ENCODE assay signal across 19 cellular contexts in the genomic region with DNA sequence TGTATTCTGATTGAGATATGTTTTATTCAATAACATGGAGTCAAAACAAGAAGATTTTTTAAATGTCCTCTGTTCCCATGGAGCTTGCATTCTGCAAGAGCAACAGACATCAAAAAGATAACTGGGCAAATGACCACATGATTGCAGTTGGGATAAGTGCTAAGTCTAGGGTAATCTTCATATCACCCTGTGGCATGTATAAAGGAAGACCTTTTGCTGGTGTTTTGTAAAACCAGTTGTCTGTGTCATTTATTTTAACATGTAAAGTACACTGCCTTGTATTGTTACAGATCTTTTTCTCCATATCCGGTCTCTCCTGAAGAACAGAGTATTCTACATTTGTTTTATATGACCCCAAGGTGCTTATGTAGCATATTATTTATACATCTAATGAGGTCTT. TPM values are rescaled to one million over a fixed set of nuclear protein-coding genes. Genes with fewer than 3 reads are reported as not detected.
A peak's percentile ranks its signal among the peaks of the same experiment; 100 is the strongest.
DNase-seq lines count a peak whose midpoint lies in the region; FAIRE-seq and TF ChIP-seq lines count a peak whose summit lies in the region.
"Had no signal": no experiment of that assay in that cellular context is flagged by ENCODE, and none has a peak within 500 bp of the region (broad histone marks: within the 10 kb centered on the region; RNA-seq: fewer than 3 reads in every experiment).

No MANE protein-coding gene starts in this region.

- H3K9me3 ChIP-seq in BLaER1 = no peaks in the 10 kb centered on the region
- H3K9me3 ChIP-seq in mammary epithelial cell (replicated peaks; ENCODE audit: insufficient read depth, low read length) = no peaks in the 10 kb centered on the region
- H3K9me3 ChIP-seq in osteoblast (ENCODE audit: low read depth, low read length) = no peaks in the 10 kb centered on the region
- H3K9me3 ChIP-seq in HAP-1 = no peaks in the 10 kb centered on the region

- H3K27ac Mint-ChIP-seq in activated T-cell treated with anti-CD3 and anti-CD28 coated beads, Interleukin-2, amount 50 U/mL, for 24 hours = no peak overlapping the region
- H3K27ac Mint-ChIP-seq: CD14-positive monocyte had no signal

- CTCF ChIA-PET in mammary epithelial cell (lab: Charles Lee; ENCODE audit: low non-redundant PET) = no interaction called here

- TF ChIP-seq CTCF in mammary epithelial cell (conservative IDR thresholded peaks at IDR 0.05 in 1 of 2, IDR thresholded peaks at IDR 0.05 in 1 of 2; ENCODE audit: extremely low read depth in 1 of 2, insufficient read depth in 1 of 2, low read depth in 1 of 2, low read length in 2 of 2) = no peak
- TF ChIP-seq CTCF in osteoblast (IDR thresholded peaks at IDR 0.05; ENCODE audit: extremely low read depth, low read depth, low read length) = no peak
- no peak for TF ChIP-seq CTCF in coronary artery (IDR thresholded peaks at IDR 0.05)

- H3K4me1 Mint-ChIP-seq in activated T-cell treated with anti-CD3 and anti-CD28 coated beads, Interleukin-2, amount 50 U/mL, for 24 hours (ENCODE audit: low read depth) = no peaks in the 10 kb centered on the region

- H3K27me3 Mint-ChIP-seq in activated T-cell treated with anti-CD3 and anti-CD28 coated beads, Interleukin-2, amount 50 U/mL, for 24 hours = no peaks in the 10 kb centered on the region

- H3K4me2 ChIP-seq in BLaER1 = peak overlapping the region; percentile 42
- H3K4me2 ChIP-seq in mammary epithelial cell (ENCODE audit: insufficient read depth, low read depth, low read length) = no peak overlapping the region
- H3K4me2 ChIP-seq in osteoblast (ENCODE audit: insufficient read depth, low read length) = no peak overlapping the region

- FAIRE-seq in GM12892 (lab: Jason Lieb, UNC) = no peak

- BruUV-seq in mammary epithelial cell (replicated peaks; lab: Mats Ljungman, UMichigan) = no TSS peak

- H3K79me2 ChIP-seq in mammary epithelial cell (ENCODE audit: insufficient read depth, low read length) = no peaks in the 10 kb centered on the region
- H3K79me2 ChIP-seq in osteoblast (ENCODE audit: insufficient read depth, low read length) = no peaks in the 10 kb centered on the region

- H2AFZ ChIP-seq in mammary epithelial cell (ENCODE audit: low read depth, low read length) (no peak overlapping the region), osteoblast (ENCODE audit: low read length) (no peak overlapping the region)

- WGBS in mammary epithelial cell (ENCODE audit: low coverage, missing lambda C conversion rate) = 95% methylated on average over 1 of the region's 1 CpG

- H3K27ac ChIP-seq in BLaER1 (no peak overlapping the region), mammary epithelial cell (ENCODE audit: insufficient read depth, low read depth, low read length) (peak overlapping the region; percentile 91), osteoblast (ENCODE audit: low read depth, low read length) (peak overlapping the region; percentile 81), coronary artery (no peak overlapping the region)

- in situ Hi-C loops in mammary epithelial cell (cut with MboI; ENCODE audit: low sequenced_read_pairs in 2 of 2) = no loop called here
- in situ Hi-C loops in HAP-1 (cut with MboI; ENCODE audit: low sequenced_read_pairs) = loop anchor here (25.0 kb wide), 1 partner anchor 448 kb away; the partner anchor contains the start of gene TNPO1

- H3K4me1 ChIP-seq in BLaER1 = peaks cover 53% of the 10 kb centered on the region
- H3K4me1 ChIP-seq in mammary epithelial cell (ENCODE audit: insufficient read depth, low read length) = peaks cover 49% of the 10 kb centered on the region
- H3K4me1 ChIP-seq in osteoblast (ENCODE audit: insufficient read depth, low read length) = peaks cover 25% of the 10 kb centered on the region
- H3K4me1 ChIP-seq in HAP-1 = peaks cover 7% of the 10 kb centered on the region

- H3K27me3 ChIP-seq in BLaER1 = no peaks in the 10 kb centered on the region
- no peaks in the 10 kb centered on the region for H3K27me3 ChIP-seq in mammary epithelial cell (ENCODE audit: insufficient read depth, low read length)
- H3K27me3 ChIP-seq in osteoblast (ENCODE audit: insufficient read depth, low read length) = no peaks in the 10 kb centered on the region
- H3K27me3 ChIP-seq in HAP-1 (ENCODE audit: low read depth) = no peaks in the 10 kb centered on the region

- dilution Hi-C loops in mammary epithelial cell (cut with HindIII; ENCODE audit: low sequenced_read_pairs) = loop anchor here (25.0 kb wide), 1 partner anchor 448 kb away; the partner anchor contains the start of gene TNPO1

- peak; percentile 81 for DNase-seq in LHCN-M2 (ENCODE audit: low read depth)
- DNase-seq in mammary epithelial cell = no peak
- DNase-seq in osteoblast (ENCODE audit: insufficient read length, low spot score, missing footprints) = no peak
- DNase-seq in HAP-1 (ENCODE audit: low spot score in 2 of 2) = no peak
- no peak for DNase-seq in coronary artery (ENCODE audit: low spot score)
- no peak for DNase-seq in activated T-cell treated with anti-CD3 and anti-CD28 coated beads, Interleukin-2, amount 50 U/mL, for 24 hours
- no peak for DNase-seq in GM12892 (ENCODE audit: insufficient read length)
- DNase-seq: DMS79, GOT3, KBM-7, NCI-H1417, NCI-H187, NCI-H2107, NCI-H510A, NCI-H774, RPMI8226, SIG-M5 had no signal

- H3K9ac ChIP-seq in BLaER1 = no peak overlapping the region
- no peak overlapping the region for H3K9ac ChIP-seq in mammary epithelial cell (ENCODE audit: insufficient read depth, low read length)

- H3K4me3 Mint-ChIP-seq in activated T-cell treated with anti-CD3 and anti-CD28 coated beads, Interleukin-2, amount 50 U/mL, for 24 hours = no peak overlapping the region
- H3K4me3 Mint-ChIP-seq: CD14-positive monocyte had no signal

- H3K4me3 ChIP-seq in BLaER1 (no peak overlapping the region), mammary epithelial cell (replicated peaks in 1 of 3; ENCODE audit: insufficient read depth in 1 of 3, low read depth in 2 of 3, low read length in 3 of 3) (no peak overlapping the region), osteoblast (ENCODE audit: insufficient read depth, low read length) (no peak overlapping the region), HAP-1 (no peak overlapping the region), coronary artery (no peak overlapping the region)

- intact Hi-C loops in mammary epithelial cell (cut with micrococcal nuclease) = loop anchor here (10.0 kb wide), 1 partner anchor 481 kb away; no protein-coding TSS in a partner anchor

- peaks cover 69% of the 10 kb centered on the region for H3K36me3 Mint-ChIP-seq in activated T-cell treated with anti-CD3 and anti-CD28 coated beads, Interleukin-2, amount 50 U/mL, for 24 hours (ENCODE audit: low read depth)

- H3K36me3 ChIP-seq in BLaER1 (peaks cover 32% of the 10 kb centered on the region), mammary epithelial cell (ENCODE audit: insufficient read depth, low read length) (peaks cover 5% of the 10 kb centered on the region), osteoblast (ENCODE audit: insufficient read depth, low read length) (peaks cover 24% of the 10 kb centered on the region), HAP-1 (replicated peaks) (peaks cover 13% of the 10 kb centered on the region; the same call in 1 of the 2 replicates)

- H4K20me1 ChIP-seq in BLaER1 (no peaks in the 10 kb centered on the region), mammary epithelial cell (ENCODE audit: insufficient read depth, low read length) (no peaks in the 10 kb centered on the region), osteoblast (ENCODE audit: insufficient read depth, low read length) (no peaks in the 10 kb centered on the region)

- no peak for TF ChIP-seq POLR2A in GM12892 (IDR thresholded peaks at IDR 0.05; ENCODE audit: low read depth, low read length)

- H3K9me3 Mint-ChIP-seq in activated T-cell treated with anti-CD3 and anti-CD28 coated beads, Interleukin-2, amount 50 U/mL, for 24 hours = no peaks in the 10 kb centered on the region

RNA-seq across cellular contexts. Expression of gene PTCD2, which starts 44.0 kb away (rescaled TPM):
- total RNA-seq in LHCN-M2 (2014; rRNA removed) (19.0 and 25.3 TPM in 2 replicates), mammary epithelial cell (10 to 100 TPM; 12.5 to 19.4 TPM), osteoblast (8.3 and 9.4 TPM in 2 replicates)
- polyA plus RNA-seq in LHCN-M2 (2012) = 8.6 TPM
- 9.9 TPM for polyA plus RNA-seq in mammary epithelial cell
- polyA minus RNA-seq in mammary epithelial cell = 8.0 TPM
- 8.9 TPM for polyA plus RNA-seq in GM12892 (2012; ENCODE audit: missing spikeins)

RNA-seq across cellular contexts. Expression of gene MRPS27, which starts 44.1 kb away (rescaled TPM):
- total RNA-seq in LHCN-M2 (2014; rRNA removed) = 87.1 and 91.1 TPM in 2 replicates
- polyA plus RNA-seq in LHCN-M2 (2012) = 34.8 TPM
- total RNA-seq in mammary epithelial cell = 10 to 100 TPM; 68.2 to 74.5 TPM
- 71.3 TPM for polyA plus RNA-seq in mammary epithelial cell
- 75.1 TPM for polyA minus RNA-seq in mammary epithelial cell
- 98.1 and 106 TPM in 2 replicates for total RNA-seq in osteoblast
- polyA plus RNA-seq in GM12892 (2012; ENCODE audit: missing spikeins) = 66.7 TPM

Comparison
In these comparisons a context has a peak if more than half of its experiments do, and no peak if none do; other contexts are left out.
1. H3K27ac ChIP-seq: peak in mammary epithelial cell (single experiment) and osteoblast (single experiment); none in BLaER1 (single experiment) and coronary artery (0 of 2).